ENCODE assay signal across 1 cellular context in genomic region chr2:113192459-113193100, GRCh38.
TF ChIP-seq lines count a peak whose summit lies in the region.

No MANE protein-coding gene starts in this region.

TF ChIP-seq in H1, 55 proteins besides CTCF, POLR2A, EP300 and RAD21:
- no peak for TF ChIP-seq GTF2F1 (IDR thresholded peaks at IDR 0.05; ENCODE audit: borderline replicate concordance, low read depth, low read length)
- no peak for TF ChIP-seq BCL11A (IDR thresholded peaks at IDR 0.05; ENCODE audit: low read depth in 2 of 2, low read length in 2 of 2)
- no peak for TF ChIP-seq EGR1 (IDR thresholded peaks at IDR 0.05; ENCODE audit: borderline replicate concordance, low read depth, low read length)
- no peak for TF ChIP-seq TAF7 (optimal IDR thresholded peaks at IDR 0.05; ENCODE audit: borderline replicate concordance, low read depth, low read length)
- no peak for TF ChIP-seq CREB1 (IDR thresholded peaks at IDR 0.05)
- TF ChIP-seq SP2 (IDR thresholded peaks at IDR 0.05; ENCODE audit: low read length), result no peak
- TF ChIP-seq E2F6 (IDR thresholded peaks at IDR 0.05), result no peak
TF ChIP-seq in H1: peak in this region for 0.
